Comparison of ENCODE assay signal across 23 cellular contexts in genomic region chr20:54231006-54231405, GRCh38. TPM values are rescaled to one million over a fixed set of nuclear protein-coding genes. Genes with fewer than 3 reads are reported as not detected.
"Had no signal": no experiment of that assay in that cellular context is flagged by ENCODE, and none has a peak within 500 bp of the region (broad histone marks: within the 10 kb centered on the region; RNA-seq: fewer than 3 reads in every experiment).

No MANE protein-coding gene starts in this region.

- H3K9me3 ChIP-seq: mucosa of descending colon, right lobe of liver, SK-N-SH, testis had no signal

- H3K79me2 ChIP-seq: parathyroid adenoma had no signal

- H3K27me3 ChIP-seq: cardiac muscle cell, right lobe of liver, stomach, testis, upper lobe of right lung had no signal

- H3K4me1 Mint-ChIP-seq: naive thymus-derived CD8-positive, alpha-beta T cell; T-cell had no signal

- H3K36me3 Mint-ChIP-seq: T-cell had no signal

- H3K27ac ChIP-seq: cardiac muscle cell, parathyroid adenoma, right lobe of liver, stomach, testis, upper lobe of right lung had no signal

- H3K4me3 Mint-ChIP-seq: activated CD4-positive, alpha-beta T cell treated with anti-CD3 and anti-CD28 coated beads, Interleukin-2, amount 10 ng/mL, durations not matched to agents 24 days and 14 days; activated CD8-positive, alpha-beta T cell treated with anti-CD3 and anti-CD28 coated beads for 36 hours; activated T-cell treated with anti-CD3 and anti-CD28 coated beads, Interleukin-2, amount 50 U/mL, for 24 hours; effector memory CD8-positive, alpha-beta T cell; memory B cell; naive thymus-derived CD8-positive, alpha-beta T cell; T-cell had no signal

- H2AFZ ChIP-seq: parathyroid adenoma had no signal

- H3K4me2 ChIP-seq: SK-N-SH, smooth muscle cell had no signal

- DNase-seq: activated CD4-positive, alpha-beta T cell treated with anti-CD3 and anti-CD28 coated beads, Interleukin-2, amount 10 ng/mL, durations not matched to agents 24 days and 14 days; activated CD4-positive, CD25-positive, alpha-beta regulatory T cell; activated CD8-positive, alpha-beta T cell treated with anti-CD3 and anti-CD28 coated beads for 36 hours; activated naive CD4-positive, alpha-beta T cell treated with anti-CD3 and anti-CD28 coated beads, Interleukin-2, amount 50 U/mL, for 16 hours; activated T-cell treated with anti-CD3 and anti-CD28 coated beads, Interleukin-2, amount 50 U/mL, for 24 hours; effector memory CD8-positive, alpha-beta T cell; mucosa of descending colon; naive thymus-derived CD8-positive, alpha-beta T cell; right lobe of liver; SK-N-SH; stimulated activated CD4-positive, alpha-beta T cell treated with anti-CD3 and anti-CD28 coated beads, Interleukin-4, amount 100 ng/mL, for 1 hour; stomach; T-cell; testis; upper lobe of right lung had no signal

- H3K4me1 ChIP-seq: parathyroid adenoma, right lobe of liver, stomach, testis, upper lobe of right lung had no signal

- ATAC-seq: activated CD8-positive, alpha-beta T cell treated with anti-CD3 and anti-CD28 coated beads for 36 hours; effector memory CD8-positive, alpha-beta T cell; mucosa of descending colon; naive thymus-derived CD8-positive, alpha-beta T cell; right lobe of liver; T-cell; upper lobe of right lung had no signal

- H3K4me3 ChIP-seq: cardiac muscle cell, mucosa of descending colon, right lobe of liver, smooth muscle cell, stomach, testis, upper lobe of right lung had no signal

- H3K36me3 ChIP-seq: cardiac muscle cell, right lobe of liver, stomach, upper lobe of right lung had no signal

- H3K9ac ChIP-seq: parathyroid adenoma, SK-N-SH had no signal

- H3K27me3 Mint-ChIP-seq: activated CD4-positive, alpha-beta T cell treated with anti-CD3 and anti-CD28 coated beads, Interleukin-2, amount 10 ng/mL, durations not matched to agents 24 days and 14 days had no signal

- H3K27ac Mint-ChIP-seq: activated CD4-positive, alpha-beta T cell treated with anti-CD3 and anti-CD28 coated beads, Interleukin-2, amount 10 ng/mL, durations not matched to agents 24 days and 14 days; activated CD8-positive, alpha-beta T cell treated with anti-CD3 and anti-CD28 coated beads for 36 hours; activated T-cell treated with anti-CD3 and anti-CD28 coated beads, Interleukin-2, amount 50 U/mL, for 24 hours; activated T-helper 2 cell treated with anti-CD3 and anti-CD28 coated beads, Interferon-gamma antibody, Interleukin-2, Interleukin-4, amounts not matched to agents 10 μg/mL and 5 μg/mL and 100 μg/mL, durations not matched to agents 14 hours and 24 hours and 36 hours; effector memory CD8-positive, alpha-beta T cell; memory B cell; naive thymus-derived CD8-positive, alpha-beta T cell; T-cell had no signal

RNA-seq across cellular contexts. Expression of gene CYP24A1, which starts 57.2 kb away (rescaled TPM):
- total RNA-seq: activated CD4-positive, alpha-beta T cell treated with anti-CD3 and anti-CD28 coated beads, Interleukin-2, amount 10 ng/mL, durations not matched to agents 24 days and 14 days; activated CD8-positive, alpha-beta T cell treated with anti-CD3 and anti-CD28 coated beads for 36 hours; activated T-helper 2 cell treated with anti-CD3 and anti-CD28 coated beads, Interferon-gamma antibody, Interleukin-2, Interleukin-4, amounts not matched to agents 10 μg/mL and 5 μg/mL and 100 μg/mL, durations not matched to agents 14 hours and 24 hours and 36 hours; cardiac muscle cell; chondrocyte; dermis microvascular lymphatic vessel endothelial cell; liver; mucosa of descending colon; right lobe of liver; stomach had no signal
- polyA plus RNA-seq: cardiac muscle cell; liver; naive thymus-derived CD8-positive, alpha-beta T cell had no signal
